10 cellular contexts compared by ENCODE assay signal in the genomic region with DNA sequence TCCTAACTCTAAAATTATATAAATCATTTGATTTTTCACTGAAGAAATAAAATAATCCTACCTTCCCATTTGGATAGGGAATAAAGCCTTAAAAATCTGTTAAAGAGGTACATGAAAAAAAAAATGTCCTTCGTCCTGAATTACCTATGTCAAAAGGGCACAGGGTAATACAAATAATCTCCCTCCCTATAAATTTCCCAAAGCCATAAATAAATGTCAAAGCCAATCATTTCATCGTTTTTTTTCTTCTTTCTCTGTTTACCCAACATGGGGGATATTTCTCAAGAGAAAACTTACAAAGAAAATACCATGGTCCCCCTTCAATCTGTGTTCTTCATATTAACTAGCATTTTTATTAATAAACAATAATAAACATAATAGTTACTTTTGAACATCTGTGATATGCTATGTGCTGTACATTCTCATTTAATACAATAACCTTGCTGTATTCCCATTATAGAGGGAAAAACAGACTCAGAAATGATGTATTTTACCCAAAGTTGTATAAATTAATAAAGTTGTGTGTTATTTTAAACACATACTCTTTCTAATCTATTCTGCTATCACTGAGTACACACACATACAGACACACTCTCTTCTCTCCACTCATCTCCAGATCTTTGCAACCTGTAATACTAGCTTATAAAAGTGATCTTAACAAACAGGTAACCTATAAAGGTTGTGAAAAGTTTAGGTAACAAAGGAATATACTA. TPM values are rescaled to one million over a fixed set of nuclear protein-coding genes. Genes with fewer than 3 reads are reported as not detected.
A peak's percentile ranks its signal among the peaks of the same experiment; 100 is the strongest.
DNase-seq lines count a peak whose midpoint lies in the region; ATAC-seq and TF ChIP-seq lines count a peak whose summit lies in the region.
"Had no signal": no experiment of that assay in that cellular context is flagged by ENCODE, and none has a peak within 500 bp of the region (broad histone marks: within the 10 kb centered on the region; RNA-seq: fewer than 3 reads in every experiment).

No MANE protein-coding gene starts in this region.

- H3K79me2 ChIP-seq in fibroblast of lung (ENCODE audit: control insufficient read depth, insufficient read depth, low read length) = peaks cover 40% of the 10 kb centered on the region

- no peaks in the 10 kb centered on the region for H3K36me3 ChIP-seq in fibroblast of lung (ENCODE audit: control insufficient read depth, insufficient read depth, low read length)
- peaks cover 15% of the 10 kb centered on the region for H3K36me3 ChIP-seq in skeletal muscle satellite cell (ENCODE audit: insufficient read depth, low read length)

- TF ChIP-seq CTCF in GM12865 (IDR thresholded peaks at IDR 0.05; ENCODE audit: insufficient read depth, low read depth, low read length, missing control alignments) = no peak
- no peak for TF ChIP-seq CTCF in fibroblast of lung (conservative IDR thresholded peaks at IDR 0.05 in 1 of 2, IDR thresholded peaks at IDR 0.05 in 1 of 2; ENCODE audit: low read depth in 1 of 2, low read length in 2 of 2)

- DNase-seq in GM12865 (ENCODE audit: low read depth) (no peak), OCI-M1 (lab: John Stamatoyannopoulos, UW) (peak; percentile 37), fibroblast of lung (ENCODE audit: low read depth in 2 of 2) (no peak), GDM1 (lab: John Stamatoyannopoulos, UW) (no peak), sciatic nerve (ENCODE audit: low spot score) (no peak), NAMALWA (ENCODE audit: low spot score) (no peak)
- DNase-seq in activated effector memory CD4-positive, alpha-beta T cell treated with anti-CD3 and anti-CD28 coated beads, Interleukin-2, amount 50 U/mL, for 16 hours = no peak
- DNase-seq: DMS 273 treated with DMSO at 0.1 percent for 48 hours, NCI-H187 had no signal

- no peaks in the 10 kb centered on the region for H4K20me1 ChIP-seq in fibroblast of lung (ENCODE audit: control insufficient read depth, extremely low read depth, insufficient read depth, low read length)

- peaks cover 2% of the 10 kb centered on the region for H3K4me1 ChIP-seq in fibroblast of lung (ENCODE audit: control insufficient read depth, extremely low read depth, insufficient read depth, low read length)
- peaks cover 26% of the 10 kb centered on the region for H3K4me1 ChIP-seq in skeletal muscle satellite cell (ENCODE audit: control insufficient read depth, insufficient read depth, low read length)

- intact Hi-C loops in sciatic nerve (cut with DNase I) = no loop called here

- no peaks in the 10 kb centered on the region for H3K27me3 ChIP-seq in fibroblast of lung (ENCODE audit: control insufficient read depth, insufficient read depth, low read length)
- H3K27me3 ChIP-seq in skeletal muscle satellite cell (ENCODE audit: control insufficient read depth, insufficient read depth, low read length) = no peaks in the 10 kb centered on the region

- H3K4me2 ChIP-seq in fibroblast of lung (ENCODE audit: extremely low read depth, insufficient read depth, low read length) = no peak overlapping the region
- H3K4me2 ChIP-seq in skeletal muscle satellite cell (ENCODE audit: low read length) = peak overlapping the region; percentile 61

- H3K9ac ChIP-seq in fibroblast of lung (ENCODE audit: insufficient read depth, low read length) = no peak overlapping the region
- peak overlapping the region; percentile 95 for H3K9ac ChIP-seq in skeletal muscle satellite cell (ENCODE audit: low read depth, low read length)

- H3K9me3 ChIP-seq in fibroblast of lung (ENCODE audit: control insufficient read depth, insufficient read depth, low read depth, low read length) (no peaks in the 10 kb centered on the region), skeletal muscle satellite cell (replicated peaks; ENCODE audit: low read length) (no peaks in the 10 kb centered on the region)

- peak overlapping the region; percentile 26 for H3K27ac ChIP-seq in fibroblast of lung (ENCODE audit: insufficient read depth, low read length)

- H3K4me3 ChIP-seq in GM12865 (ENCODE audit: low read depth, low read length) (peak overlapping the region; percentile 67; the same call in 1 of the 2 replicates), fibroblast of lung (replicated peaks in 1 of 4; ENCODE audit: control extremely low read depth in 1 of 4, insufficient read depth in 1 of 4, low read depth in 3 of 4, low read length in 4 of 4) (peak overlapping the region in 2 of 4 experiments; percentile 18 to 99), skeletal muscle satellite cell (ENCODE audit: low read length) (no peak overlapping the region)

- H2AFZ ChIP-seq in fibroblast of lung (ENCODE audit: low read length) = no peak overlapping the region

- no peak for ATAC-seq in sciatic nerve

RNA-seq across cellular contexts. Expression of gene ANKRD28, which starts 0.9 kb away (rescaled TPM):
- total RNA-seq in fibroblast of lung (109 and 222 TPM in 2 replicates), sciatic nerve (71.9 TPM)
- 62.1 and 82.3 TPM in 2 replicates for polyA plus RNA-seq in fibroblast of lung
- 39.0 and 50.1 TPM in 2 replicates for polyA plus RNA-seq in fibroblast of lung (2012)
- polyA minus RNA-seq in fibroblast of lung (ENCODE audit: low replicate concordance) = 43.2 and 64.6 TPM in 2 replicates
- total RNA-seq in skeletal muscle satellite cell (2012; rRNA removed) = 128 and 132 TPM in 2 replicates
